8 cellular contexts compared by ENCODE assay signal in the genomic region with DNA sequence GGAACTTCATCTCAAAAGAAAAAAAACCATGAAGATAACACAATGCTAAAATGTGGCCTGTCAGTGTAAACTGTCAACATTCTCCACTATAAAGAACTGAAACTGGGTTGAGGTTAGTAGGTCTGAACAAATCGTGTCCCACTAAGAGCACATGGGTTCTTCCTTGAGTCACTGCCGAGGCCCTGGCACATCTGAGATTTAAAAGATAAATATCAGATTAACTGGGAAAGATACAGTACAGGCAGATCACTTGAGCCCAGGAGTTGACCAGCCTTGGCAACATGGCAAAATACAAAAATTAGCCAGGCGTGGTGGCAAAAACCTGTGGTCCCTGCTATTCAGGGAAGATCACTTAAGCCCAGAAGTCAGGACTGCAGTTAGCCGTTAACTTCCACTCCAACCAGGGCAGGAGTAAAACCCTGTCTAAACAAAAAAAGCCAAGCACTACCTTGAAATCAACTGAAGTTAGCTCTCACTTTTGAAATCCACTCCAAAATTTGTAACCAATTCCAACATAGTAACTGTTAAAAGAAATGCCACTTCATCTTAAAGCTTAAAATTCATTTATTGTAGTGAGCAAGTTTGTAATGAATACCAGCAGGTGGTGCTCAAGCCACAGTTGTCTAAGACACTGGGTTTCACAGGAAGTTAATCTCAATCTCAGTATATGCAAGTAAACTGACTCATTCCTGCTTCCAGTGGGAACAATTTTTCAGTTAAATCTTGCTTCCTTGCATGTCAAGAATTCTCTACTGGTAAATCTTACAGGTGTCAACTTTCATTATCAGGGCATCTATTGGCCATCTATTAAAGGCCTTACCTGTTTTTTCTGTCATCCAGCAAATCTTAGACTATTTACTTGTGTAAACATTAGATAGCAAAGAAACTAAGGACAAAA. TPM values are rescaled to one million over a fixed set of nuclear protein-coding genes. Genes with fewer than 3 reads are reported as not detected.
DNase-seq lines count a peak whose midpoint lies in the region; ATAC-seq and TF ChIP-seq lines count a peak whose summit lies in the region.

No MANE protein-coding gene starts in this region.

- H3K4me3 Mint-ChIP-seq in GM23338: peak overlapping the region; percentile 98
- H3K4me3 Mint-ChIP-seq in T-helper 1 cell treated with Interleukin-12 subunit alpha and Interleukin-12 subunit beta and Interleukin-4 antibody, amounts not matched to agents 30 μg/mL and 1 μg/mL, for 36 hours: peak overlapping the region; percentile 51

- H2AFZ ChIP-seq in GM23338: no peak overlapping the region

- H3K4me1 ChIP-seq in GM23338 (ENCODE audit: insufficient read depth): peaks cover 5% of the 10 kb centered on the region; the same call in 1 of the 2 replicates

- peaks cover 64% of the 10 kb centered on the region for H3K36me3 Mint-ChIP-seq in GM23338 (ENCODE audit: low read depth)
- H3K36me3 Mint-ChIP-seq in T-helper 1 cell treated with Interleukin-12 subunit alpha and Interleukin-12 subunit beta and Interleukin-4 antibody, amounts not matched to agents 30 μg/mL and 1 μg/mL, for 36 hours (ENCODE audit: low read depth): peaks cover 64% of the 10 kb centered on the region

- peak overlapping the region; percentile 96 for H3K27ac Mint-ChIP-seq in GM23338
- H3K27ac Mint-ChIP-seq in T-helper 1 cell treated with Interleukin-12 subunit alpha and Interleukin-12 subunit beta and Interleukin-4 antibody, amounts not matched to agents 30 μg/mL and 1 μg/mL, for 36 hours: peak overlapping the region; percentile 80

- no peaks in the 10 kb centered on the region for H3K9me2 ChIP-seq in GM23338 (ENCODE audit: insufficient read depth)

- H3K27ac ChIP-seq in GM23338 (ENCODE audit: low read depth): peak overlapping the region; percentile 99

- H3K79me2 ChIP-seq in GM23338 (replicated peaks; ENCODE audit: insufficient read depth): peaks cover 39% of the 10 kb centered on the region

- peaks cover 83% of the 10 kb centered on the region for H3K27me3 Mint-ChIP-seq in GM23338 (ENCODE audit: insufficient read depth, low read depth, poor library complexity)
- no peaks in the 10 kb centered on the region for H3K27me3 Mint-ChIP-seq in T-helper 1 cell treated with Interleukin-12 subunit alpha and Interleukin-12 subunit beta and Interleukin-4 antibody, amounts not matched to agents 30 μg/mL and 1 μg/mL, for 36 hours (ENCODE audit: low read depth)

- ATAC-seq in activated CD4-positive, CD25-positive, alpha-beta regulatory T cell treated with anti-CD3 and anti-CD28 coated beads, Interleukin-2, amount 50 U/mL, for 24 hours: peak; percentile 22 to 24
- ATAC-seq in GM23338: peak; percentile 2
- peak; percentile 31 for ATAC-seq in left lobe of liver

- H3K27me3 ChIP-seq in GM23338 (ENCODE audit: insufficient read depth): no peaks in the 10 kb centered on the region

- no peak overlapping the region for H3K4me2 ChIP-seq in GM23338

- no peak for DNase-seq in activated CD4-positive, CD25-positive, alpha-beta regulatory T cell treated with anti-CD3 and anti-CD28 coated beads, Interleukin-2, amount 50 U/mL, for 72 hours
- DNase-seq in GM23338 (ENCODE audit: low spot score) (peak; percentile 72), cerebellar cortex (ENCODE audit: low spot score) (peak; percentile 92), left lobe of liver (ENCODE audit: low spot score) (no peak)
- DNase-seq in stimulated activated naive CD4-positive, alpha-beta T cell (lab: John Stamatoyannopoulos, UW): peak in 5 of 6 experiments; percentile 40 to 73 (median 43)

- H3K9me3 Mint-ChIP-seq in GM23338: peaks cover 34% of the 10 kb centered on the region
- no peaks in the 10 kb centered on the region for H3K9me3 Mint-ChIP-seq in T-helper 1 cell treated with Interleukin-12 subunit alpha and Interleukin-12 subunit beta and Interleukin-4 antibody, amounts not matched to agents 30 μg/mL and 1 μg/mL, for 36 hours

- H3K36me3 ChIP-seq in GM23338 (ENCODE audit: insufficient read depth): peaks cover 43% of the 10 kb centered on the region

- peak; percentile 46 to 60 for TF ChIP-seq CTCF in GM23338 (conservative IDR thresholded peaks at IDR 0.05; ENCODE audit: low read depth in 2 of 2)
- peak; percentile 44; the same call in 1 of the 2 replicates for TF ChIP-seq CTCF in LNCAP (IDR thresholded peaks at IDR 0.05)

- H3F3A ChIP-seq in GM23338 (replicated peaks; ENCODE audit: low read depth): peaks cover 63% of the 10 kb centered on the region

- peaks cover 26% of the 10 kb centered on the region for H3K4me1 Mint-ChIP-seq in GM23338
- H3K4me1 Mint-ChIP-seq in T-helper 1 cell treated with Interleukin-12 subunit alpha and Interleukin-12 subunit beta and Interleukin-4 antibody, amounts not matched to agents 30 μg/mL and 1 μg/mL, for 36 hours (ENCODE audit: low read depth): peaks cover 47% of the 10 kb centered on the region

- peaks cover 10% of the 10 kb centered on the region; the same call in 1 of the 2 replicates for H4K20me1 ChIP-seq in GM23338 (replicated peaks; ENCODE audit: insufficient read depth)

- H3K4me3 ChIP-seq in GM23338: no peak overlapping the region

TF ChIP-seq in GM23338, 12 proteins besides CTCF, POLR2A, EP300 and RAD21:
- TF ChIP-seq, protein P1, sequence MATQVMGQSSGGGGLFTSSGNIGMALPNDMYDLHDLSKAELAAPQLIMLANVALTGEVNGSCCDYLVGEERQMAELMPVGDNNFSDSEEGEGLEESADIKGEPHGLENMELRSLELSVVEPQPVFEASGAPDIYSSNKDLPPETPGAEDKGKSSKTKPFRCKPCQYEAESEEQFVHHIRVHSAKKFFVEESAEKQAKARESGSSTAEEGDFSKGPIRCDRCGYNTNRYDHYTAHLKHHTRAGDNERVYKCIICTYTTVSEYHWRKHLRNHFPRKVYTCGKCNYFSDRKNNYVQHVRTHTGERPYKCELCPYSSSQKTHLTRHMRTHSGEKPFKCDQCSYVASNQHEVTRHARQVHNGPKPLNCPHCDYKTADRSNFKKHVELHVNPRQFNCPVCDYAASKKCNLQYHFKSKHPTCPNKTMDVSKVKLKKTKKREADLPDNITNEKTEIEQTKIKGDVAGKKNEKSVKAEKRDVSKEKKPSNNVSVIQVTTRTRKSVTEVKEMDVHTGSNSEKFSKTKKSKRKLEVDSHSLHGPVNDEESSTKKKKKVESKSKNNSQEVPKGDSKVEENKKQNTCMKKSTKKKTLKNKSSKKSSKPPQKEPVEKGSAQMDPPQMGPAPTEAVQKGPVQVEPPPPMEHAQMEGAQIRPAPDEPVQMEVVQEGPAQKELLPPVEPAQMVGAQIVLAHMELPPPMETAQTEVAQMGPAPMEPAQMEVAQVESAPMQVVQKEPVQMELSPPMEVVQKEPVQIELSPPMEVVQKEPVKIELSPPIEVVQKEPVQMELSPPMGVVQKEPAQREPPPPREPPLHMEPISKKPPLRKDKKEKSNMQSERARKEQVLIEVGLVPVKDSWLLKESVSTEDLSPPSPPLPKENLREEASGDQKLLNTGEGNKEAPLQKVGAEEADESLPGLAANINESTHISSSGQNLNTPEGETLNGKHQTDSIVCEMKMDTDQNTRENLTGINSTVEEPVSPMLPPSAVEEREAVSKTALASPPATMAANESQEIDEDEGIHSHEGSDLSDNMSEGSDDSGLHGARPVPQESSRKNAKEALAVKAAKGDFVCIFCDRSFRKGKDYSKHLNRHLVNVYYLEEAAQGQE (IDR thresholded peaks at IDR 0.05; ENCODE audit: unreplicated experiment): no peak
- TF ChIP-seq ZNF331 (CRISPR knock-in tag; IDR thresholded peaks at IDR 0.05; ENCODE audit: low read depth): no peak
- TF ChIP-seq NANOG (IDR thresholded peaks at IDR 0.05; ENCODE audit: borderline replicate concordance): no peak
- no peak for TF ChIP-seq JUNB (IDR thresholded peaks at IDR 0.05; ENCODE audit: unreplicated experiment)
- no peak; the same call in 1 of the 2 replicates for TF ChIP-seq CREB1 (CRISPR knock-in tag; IDR thresholded peaks at IDR 0.05; ENCODE audit: low read depth)
- TF ChIP-seq ZNF114 (CRISPR knock-in tag; IDR thresholded peaks at IDR 0.05): no peak
- peak; percentile 46 for TF ChIP-seq POLR2AphosphoS5 (IDR thresholded peaks at IDR 0.05; ENCODE audit: low read depth)

RNA-seq across cellular contexts. Expression of a gene that starts 5.4 kb away (rescaled TPM):
- 12,342 and 13,362 TPM in 2 replicates for total RNA-seq in GM23338 (2014; rRNA removed; shearing (Covaris generic))
- 7,677 and 8,712 TPM in 2 replicates for polyA plus RNA-seq in GM23338 (2016; fragmentation: Nextera tagmentation; extraction: Ambion mirVana)
- 3,300 TPM for total RNA-seq in left lobe of liver

RNA-seq across cellular contexts. Expression of a gene that starts 53.9 kb away (rescaled TPM):
- total RNA-seq in GM23338 (2014; rRNA removed; shearing (Covaris generic)): 36.7 and 37.1 TPM in 2 replicates
- polyA plus RNA-seq in GM23338 (2016; fragmentation: Nextera tagmentation; extraction: Ambion mirVana): 18.3 and 27.7 TPM in 2 replicates
- 30.4 TPM for total RNA-seq in left lobe of liver

Comparison
In these comparisons a context has a peak if more than half of its experiments do, and no peak if none do; other contexts are left out.
1. DNase-seq: peak in GM23338 (single experiment), cerebellar cortex (single experiment) and stimulated activated naive CD4-positive, alpha-beta T cell (5 of 6); none in activated CD4-positive, CD25-positive, alpha-beta regulatory T cell treated with anti-CD3 and anti-CD28 coated beads, Interleukin-2, amount 50 U/mL, for 72 hours (single experiment) and left lobe of liver (single experiment).
2. Peak in every context shown above with its lines, with median percentiles within 50 percentile points of each other: ATAC-seq.